1 cellular context compared by ENCODE assay signal in genomic region chr12:26940820-26941219, GRCh38.
TF ChIP-seq lines count a peak whose summit lies in the region.

No MANE protein-coding gene starts in this region.

TF ChIP-seq in GM23338, 12 proteins besides CTCF, POLR2A, EP300 and RAD21 (continued from another document):
- TF ChIP-seq, protein P1, sequence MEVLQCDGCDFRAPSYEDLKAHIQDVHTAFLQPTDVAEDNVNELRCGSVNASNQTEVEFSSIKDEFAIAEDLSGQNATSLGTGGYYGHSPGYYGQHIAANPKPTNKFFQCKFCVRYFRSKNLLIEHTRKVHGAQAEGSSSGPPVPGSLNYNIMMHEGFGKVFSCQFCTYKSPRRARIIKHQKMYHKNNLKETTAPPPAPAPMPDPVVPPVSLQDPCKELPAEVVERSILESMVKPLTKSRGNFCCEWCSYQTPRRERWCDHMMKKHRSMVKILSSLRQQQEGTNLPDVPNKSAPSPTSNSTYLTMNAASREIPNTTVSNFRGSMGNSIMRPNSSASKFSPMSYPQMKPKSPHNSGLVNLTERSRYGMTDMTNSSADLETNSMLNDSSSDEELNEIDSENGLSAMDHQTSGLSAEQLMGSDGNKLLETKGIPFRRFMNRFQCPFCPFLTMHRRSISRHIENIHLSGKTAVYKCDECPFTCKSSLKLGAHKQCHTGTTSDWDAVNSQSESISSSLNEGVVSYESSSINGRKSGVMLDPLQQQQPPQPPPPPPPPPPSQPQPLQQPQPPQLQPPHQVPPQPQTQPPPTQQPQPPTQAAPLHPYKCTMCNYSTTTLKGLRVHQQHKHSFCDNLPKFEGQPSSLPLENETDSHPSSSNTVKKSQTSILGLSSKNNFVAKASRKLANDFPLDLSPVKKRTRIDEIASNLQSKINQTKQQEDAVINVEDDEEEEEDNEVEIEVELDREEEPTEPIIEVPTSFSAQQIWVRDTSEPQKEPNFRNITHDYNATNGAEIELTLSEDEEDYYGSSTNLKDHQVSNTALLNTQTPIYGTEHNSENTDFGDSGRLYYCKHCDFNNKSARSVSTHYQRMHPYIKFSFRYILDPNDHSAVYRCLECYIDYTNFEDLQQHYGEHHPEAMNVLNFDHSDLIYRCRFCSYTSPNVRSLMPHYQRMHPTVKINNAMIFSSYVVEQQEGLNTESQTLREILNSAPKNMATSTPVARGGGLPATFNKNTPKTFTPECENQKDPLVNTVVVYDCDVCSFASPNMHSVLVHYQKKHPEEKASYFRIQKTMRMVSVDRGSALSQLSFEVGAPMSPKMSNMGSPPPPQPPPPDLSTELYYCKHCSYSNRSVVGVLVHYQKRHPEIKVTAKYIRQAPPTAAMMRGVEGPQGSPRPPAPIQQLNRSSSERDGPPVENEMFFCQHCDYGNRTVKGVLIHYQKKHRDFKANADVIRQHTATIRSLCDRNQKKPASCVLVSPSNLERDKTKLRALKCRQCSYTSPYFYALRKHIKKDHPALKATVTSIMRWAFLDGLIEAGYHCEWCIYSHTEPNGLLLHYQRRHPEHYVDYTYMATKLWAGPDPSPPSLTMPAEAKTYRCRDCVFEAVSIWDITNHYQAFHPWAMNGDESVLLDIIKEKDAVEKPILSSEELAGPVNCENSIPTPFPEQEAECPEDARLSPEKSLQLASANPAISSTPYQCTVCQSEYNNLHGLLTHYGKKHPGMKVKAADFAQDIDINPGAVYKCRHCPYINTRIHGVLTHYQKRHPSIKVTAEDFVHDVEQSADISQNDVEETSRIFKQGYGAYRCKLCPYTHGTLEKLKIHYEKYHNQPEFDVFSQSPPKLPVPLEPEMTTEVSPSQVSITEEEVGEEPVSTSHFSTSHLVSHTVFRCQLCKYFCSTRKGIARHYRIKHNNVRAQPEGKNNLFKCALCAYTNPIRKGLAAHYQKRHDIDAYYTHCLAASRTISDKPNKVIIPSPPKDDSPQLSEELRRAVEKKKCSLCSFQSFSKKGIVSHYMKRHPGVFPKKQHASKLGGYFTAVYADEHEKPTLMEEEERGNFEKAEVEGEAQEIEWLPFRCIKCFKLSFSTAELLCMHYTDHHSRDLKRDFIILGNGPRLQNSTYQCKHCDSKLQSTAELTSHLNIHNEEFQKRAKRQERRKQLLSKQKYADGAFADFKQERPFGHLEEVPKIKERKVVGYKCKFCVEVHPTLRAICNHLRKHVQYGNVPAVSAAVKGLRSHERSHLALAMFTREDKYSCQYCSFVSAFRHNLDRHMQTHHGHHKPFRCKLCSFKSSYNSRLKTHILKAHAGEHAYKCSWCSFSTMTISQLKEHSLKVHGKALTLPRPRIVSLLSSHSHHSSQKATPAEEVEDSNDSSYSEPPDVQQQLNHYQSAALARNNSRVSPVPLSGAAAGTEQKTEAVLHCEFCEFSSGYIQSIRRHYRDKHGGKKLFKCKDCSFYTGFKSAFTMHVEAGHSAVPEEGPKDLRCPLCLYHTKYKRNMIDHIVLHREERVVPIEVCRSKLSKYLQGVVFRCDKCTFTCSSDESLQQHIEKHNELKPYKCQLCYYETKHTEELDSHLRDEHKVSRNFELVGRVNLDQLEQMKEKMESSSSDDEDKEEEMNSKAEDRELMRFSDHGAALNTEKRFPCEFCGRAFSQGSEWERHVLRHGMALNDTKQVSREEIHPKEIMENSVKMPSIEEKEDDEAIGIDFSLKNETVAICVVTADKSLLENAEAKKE (CRISPR knock-in tag; IDR thresholded peaks at IDR 0.05) = no peak
- no peak for TF ChIP-seq ZNF114 (CRISPR knock-in tag; IDR thresholded peaks at IDR 0.05)
- no peak for TF ChIP-seq NANOG (IDR thresholded peaks at IDR 0.05; ENCODE audit: borderline replicate concordance)
- TF ChIP-seq, protein P2, sequence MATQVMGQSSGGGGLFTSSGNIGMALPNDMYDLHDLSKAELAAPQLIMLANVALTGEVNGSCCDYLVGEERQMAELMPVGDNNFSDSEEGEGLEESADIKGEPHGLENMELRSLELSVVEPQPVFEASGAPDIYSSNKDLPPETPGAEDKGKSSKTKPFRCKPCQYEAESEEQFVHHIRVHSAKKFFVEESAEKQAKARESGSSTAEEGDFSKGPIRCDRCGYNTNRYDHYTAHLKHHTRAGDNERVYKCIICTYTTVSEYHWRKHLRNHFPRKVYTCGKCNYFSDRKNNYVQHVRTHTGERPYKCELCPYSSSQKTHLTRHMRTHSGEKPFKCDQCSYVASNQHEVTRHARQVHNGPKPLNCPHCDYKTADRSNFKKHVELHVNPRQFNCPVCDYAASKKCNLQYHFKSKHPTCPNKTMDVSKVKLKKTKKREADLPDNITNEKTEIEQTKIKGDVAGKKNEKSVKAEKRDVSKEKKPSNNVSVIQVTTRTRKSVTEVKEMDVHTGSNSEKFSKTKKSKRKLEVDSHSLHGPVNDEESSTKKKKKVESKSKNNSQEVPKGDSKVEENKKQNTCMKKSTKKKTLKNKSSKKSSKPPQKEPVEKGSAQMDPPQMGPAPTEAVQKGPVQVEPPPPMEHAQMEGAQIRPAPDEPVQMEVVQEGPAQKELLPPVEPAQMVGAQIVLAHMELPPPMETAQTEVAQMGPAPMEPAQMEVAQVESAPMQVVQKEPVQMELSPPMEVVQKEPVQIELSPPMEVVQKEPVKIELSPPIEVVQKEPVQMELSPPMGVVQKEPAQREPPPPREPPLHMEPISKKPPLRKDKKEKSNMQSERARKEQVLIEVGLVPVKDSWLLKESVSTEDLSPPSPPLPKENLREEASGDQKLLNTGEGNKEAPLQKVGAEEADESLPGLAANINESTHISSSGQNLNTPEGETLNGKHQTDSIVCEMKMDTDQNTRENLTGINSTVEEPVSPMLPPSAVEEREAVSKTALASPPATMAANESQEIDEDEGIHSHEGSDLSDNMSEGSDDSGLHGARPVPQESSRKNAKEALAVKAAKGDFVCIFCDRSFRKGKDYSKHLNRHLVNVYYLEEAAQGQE (IDR thresholded peaks at IDR 0.05; ENCODE audit: unreplicated experiment) = no peak
